Comparison of ENCODE assay signal across 2 cellular contexts in genomic region chr12:124578445-124578844, GRCh38.
TF ChIP-seq lines count a peak whose summit lies in the region.

No MANE protein-coding gene starts in this region.

TF ChIP-seq in HepG2, 621 proteins besides CTCF, POLR2A, EP300 and RAD21 (continued from another document):
- no peak for TF ChIP-seq ZNF691 (CRISPR knock-in tag; IDR thresholded peaks at IDR 0.05; ENCODE audit: borderline replicate concordance, low read depth)
- TF ChIP-seq DRAP1 (CRISPR knock-in tag; IDR thresholded peaks at IDR 0.05): no peak
- no peak for TF ChIP-seq MLLT10 (CRISPR knock-in tag; IDR thresholded peaks at IDR 0.05)
- TF ChIP-seq DMTF1 (CRISPR knock-in tag; IDR thresholded peaks at IDR 0.05): no peak
- TF ChIP-seq ZNF17 (CRISPR knock-in tag; IDR thresholded peaks at IDR 0.05): no peak
- TF ChIP-seq CENPX (CRISPR knock-in tag; IDR thresholded peaks at IDR 0.05): no peak
- no peak for TF ChIP-seq RERE (CRISPR knock-in tag; IDR thresholded peaks at IDR 0.05; ENCODE audit: low read depth)
- no peak for TF ChIP-seq NR2F2 (IDR thresholded peaks at IDR 0.05; ENCODE audit: borderline replicate concordance, low read depth)
- TF ChIP-seq KMT2B (CRISPR knock-in tag; IDR thresholded peaks at IDR 0.05): no peak
- no peak for TF ChIP-seq THAP11 (CRISPR knock-in tag; IDR thresholded peaks at IDR 0.05)
- TF ChIP-seq XBP1 (CRISPR knock-in tag; IDR thresholded peaks at IDR 0.05): no peak
- no peak for TF ChIP-seq PHF8 (CRISPR knock-in tag; IDR thresholded peaks at IDR 0.05)
- TF ChIP-seq ZNF362 (CRISPR knock-in tag; IDR thresholded peaks at IDR 0.05; ENCODE audit: borderline replicate concordance): no peak

TF ChIP-seq in WTC11, 78 proteins besides CTCF, POLR2A, EP300 and RAD21 (continued from another document):
- TF ChIP-seq E2F4 (CRISPR knock-in tag; IDR thresholded peaks at IDR 0.05; ENCODE audit: borderline replicate concordance, low read depth) (no peak), FOXJ3 (CRISPR knock-in tag; IDR thresholded peaks at IDR 0.05; ENCODE audit: borderline replicate concordance) (no peak), NFATC4 (CRISPR knock-in tag; IDR thresholded peaks at IDR 0.05) (no peak), NR1H2 (CRISPR knock-in tag; IDR thresholded peaks at IDR 0.05) (no peak), ARID4B (CRISPR knock-in tag; IDR thresholded peaks at IDR 0.05; ENCODE audit: borderline replicate concordance) (no peak), ATF1 (CRISPR knock-in tag; IDR thresholded peaks at IDR 0.05) (no peak), ZNF671 (CRISPR knock-in tag; IDR thresholded peaks at IDR 0.05) (no peak), FOXK1 (CRISPR knock-in tag; IDR thresholded peaks at IDR 0.05) (no peak), ZNF396 (CRISPR knock-in tag; IDR thresholded peaks at IDR 0.05; ENCODE audit: borderline replicate concordance) (no peak), ETV6 (CRISPR knock-in tag; IDR thresholded peaks at IDR 0.05) (no peak), NR3C1 (CRISPR knock-in tag; conservative IDR thresholded peaks at IDR 0.05; ENCODE audit: low read depth) (no peak), ATF3 (CRISPR knock-in tag; conservative IDR thresholded peaks at IDR 0.05) (no peak), RORB (CRISPR knock-in tag; IDR thresholded peaks at IDR 0.05) (no peak)
